14 cellular contexts compared by ENCODE assay signal in genomic region chr14:95297832-95298231, GRCh38.
"Had no signal": no experiment of that assay in that cellular context is flagged by ENCODE, and none has a peak within 500 bp of the region (broad histone marks: within the 10 kb centered on the region; RNA-seq: fewer than 3 reads in every experiment).

No MANE protein-coding gene starts in this region.

- DNase-seq: activated CD4-positive, alpha-beta memory T cell treated with anti-CD3 and anti-CD28 coated beads for 36 hours; activated CD4-positive, CD25-positive, alpha-beta regulatory T cell treated with anti-CD3 and anti-CD28 coated beads, Interleukin-2, amount 50 U/mL, for 72 hours; activated gamma-delta T cell treated with Interleukin-2 at 50 U/mL for 16 hours; activated naive CD8-positive, alpha-beta T cell treated with anti-CD3 and anti-CD28 coated beads for 36 hours; activated T-cell treated with anti-CD3 and anti-CD28 coated beads, Interleukin-2, amount 50 U/mL, for 4 hours; esophagus squamous epithelium; foreskin melanocyte; heart left ventricle; mammary epithelial cell; sigmoid colon; stimulated activated CD4-positive, alpha-beta T cell treated with anti-CD3 and anti-CD28 coated beads, Interleukin-12 subunit alpha, Interleukin-12 subunit beta, amount 100 ng/mL, for 4 hours; stimulated activated CD4-positive, alpha-beta T cell treated with anti-CD3 and anti-CD28 coated beads, Interleukin-2, amount 100 ng/mL, for 48 hours; tibial artery had no signal

- H3K4me3 ChIP-seq: esophagus squamous epithelium, heart left ventricle, sigmoid colon, tibial artery had no signal

- H3K9me3 ChIP-seq: esophagus squamous epithelium, sigmoid colon had no signal

- H3K4me1 ChIP-seq: sigmoid colon had no signal

- ATAC-seq: activated T-cell treated with anti-CD3 and anti-CD28 coated beads, Interleukin-2, amount 50 U/mL, for 4 hours; heart left ventricle; left lobe of liver had no signal

- H3K36me3 ChIP-seq: esophagus squamous epithelium, heart left ventricle, sigmoid colon, tibial artery had no signal

- H3K27ac ChIP-seq: esophagus squamous epithelium, heart left ventricle, sigmoid colon, tibial artery had no signal
